Comparison of ENCODE assay signal across 8 cellular contexts in genomic region chr22:23787600-23787896, GRCh38. TPM values are rescaled to one million over a fixed set of nuclear protein-coding genes. Genes with fewer than 3 reads are reported as not detected.
A peak's percentile ranks its signal among the peaks of the same experiment; 100 is the strongest.
DNase-seq lines count a peak whose midpoint lies in the region; ATAC-seq and TF ChIP-seq lines count a peak whose summit lies in the region.

No MANE protein-coding gene starts in this region.

- H3K9me2 ChIP-seq in PC-9 (ENCODE audit: insufficient read depth) = no peaks in the 10 kb centered on the region

- TF ChIP-seq CTCF in PC-9 (conservative IDR thresholded peaks at IDR 0.05) = no peak
- no peak for TF ChIP-seq CTCF in fibroblast of mammary gland (conservative IDR thresholded peaks at IDR 0.05; ENCODE audit: control insufficient read depth, insufficient read depth, low read depth, low read length)

- DNase-seq in DMS153 (lab: John Stamatoyannopoulos, UW) (peak; percentile 45), DMS153 treated with DMSO at 0.1 percent for 48 hours (lab: John Stamatoyannopoulos, UW; ENCODE audit: unreplicated experiment) (no peak), PC-9 (no peak), fibroblast of mammary gland (ENCODE audit: low read depth) (no peak), islet precursor cell (no peak)
- no peak for DNase-seq in stimulated activated CD4-positive, alpha-beta T cell treated with anti-CD3 and anti-CD28 coated beads, Interleukin-4, amount 100 ng/mL, for 4 hours

- H3K36me3 ChIP-seq in PC-9 (ENCODE audit: low read depth) = no peaks in the 10 kb centered on the region
- H3K36me3 ChIP-seq in skeletal muscle tissue (ENCODE audit: control insufficient read depth in 3 of 3, insufficient read depth in 3 of 3, low read length in 3 of 3) = peaks cover 5 to 12% (median 12%) of the 10 kb centered on the region in 3 donors

- H3K4me2 ChIP-seq in PC-9 = peak overlapping the region; percentile 89

- POLR2A ChIA-PET in PC-9 (lab: Charles Lee; ENCODE audit: unreplicated experiment) = interaction anchor here (0.6 kb wide), 1 partner anchor 1288 kb away, joined by 4 read pairs; no protein-coding TSS in a partner anchor

- CTCF ChIA-PET in PC-9 (lab: Charles Lee) = no interaction called here

- intact Hi-C loops in PC-9 (cut with micrococcal nuclease; ENCODE audit: unreplicated experiment) = no loop called here

- H3K4me3 ChIP-seq in PC-9 (peak overlapping the region; percentile 68), fibroblast of mammary gland (ENCODE audit: control insufficient read depth, low read depth, low read length) (peak overlapping the region; percentile 71), skeletal muscle tissue (ENCODE audit: low read length in 3 of 3) (peak overlapping the region; percentile 87 to 88 (median 87))

- no peak overlapping the region for H2AFZ ChIP-seq in PC-9

- ATAC-seq in HG03108 (IDR thresholded peaks at IDR 0.05; ENCODE audit: unreplicated experiment) = no peak

- no peaks in the 10 kb centered on the region for H3K9me3 ChIP-seq in PC-9 (ENCODE audit: insufficient read depth, low read depth)
- H3K9me3 ChIP-seq in skeletal muscle tissue (ENCODE audit: control insufficient read depth in 3 of 3, low read length in 3 of 3) = no peaks in the 10 kb centered on the region

- peaks cover 48% of the 10 kb centered on the region for H4K20me1 ChIP-seq in PC-9 (ENCODE audit: insufficient read depth)

- no peaks in the 10 kb centered on the region for H3K27me3 ChIP-seq in PC-9 (ENCODE audit: insufficient read depth, low read depth)
- H3K27me3 ChIP-seq in skeletal muscle tissue (ENCODE audit: control insufficient read depth in 3 of 3, insufficient read depth in 3 of 3, low read length in 3 of 3) = no peaks in the 10 kb centered on the region

- no peaks in the 10 kb centered on the region for H3F3A ChIP-seq in PC-9 (ENCODE audit: insufficient read depth, low read depth)

- H3K79me2 ChIP-seq in PC-9 (ENCODE audit: low read depth) = peaks cover 51% of the 10 kb centered on the region

- peak overlapping the region; percentile 95 to 97 (median 96) for H3K9ac ChIP-seq in skeletal muscle tissue (ENCODE audit: low read depth in 1 of 3, low read length in 3 of 3)

- H3K4me1 ChIP-seq in PC-9 (replicated peaks; ENCODE audit: insufficient read depth) (peaks cover 21% of the 10 kb centered on the region), skeletal muscle tissue (ENCODE audit: control insufficient read depth in 3 of 3, insufficient read depth in 3 of 3, low read length in 3 of 3) (peaks cover 31 to 49% (median 42%) of the 10 kb centered on the region in 3 donors)

- H3K27ac ChIP-seq in PC-9 = no peak overlapping the region
- H3K27ac ChIP-seq in skeletal muscle tissue (ENCODE audit: low read depth, low read length) = peak overlapping the region; percentile 98

- no TSS peak for BruUV-seq in PC-9 (replicated peaks; lab: Mats Ljungman, UMichigan)

RNA-seq across cellular contexts. Expression of gene SMARCB1, which starts 0.8 kb away (rescaled TPM):
- 61.7 and 80.2 TPM in 2 replicates for total RNA-seq in PC-9 (2021)
- 13.6 TPM for total RNA-seq in skeletal muscle tissue

RNA-seq across cellular contexts. Expression of gene MMP11, which starts 14.9 kb away (rescaled TPM):
- total RNA-seq in PC-9 (2021) = 2.4 and 3.6 TPM in 2 replicates
- total RNA-seq in skeletal muscle tissue = 6.3 TPM

RNA-seq across cellular contexts. Expression of gene CHCHD10, which starts 19.8 kb away (rescaled TPM):
- total RNA-seq in PC-9 (2021) (37.0 and 43.5 TPM in 2 replicates), skeletal muscle tissue (3.7 TPM)

RNA-seq across cellular contexts. Expression of gene C22orf15, which starts 24.8 kb away (rescaled TPM):
- total RNA-seq in PC-9 (2021) = not detected in 2 replicates
- total RNA-seq in skeletal muscle tissue = not detected

RNA-seq across cellular contexts. Expression of gene VPREB3, which starts 33.3 kb away (rescaled TPM):
- 0.90 and 1.1 TPM in 2 replicates for total RNA-seq in PC-9 (2021)
- total RNA-seq in skeletal muscle tissue = not detected
